21 cellular contexts compared by ENCODE assay signal in the genomic region with DNA sequence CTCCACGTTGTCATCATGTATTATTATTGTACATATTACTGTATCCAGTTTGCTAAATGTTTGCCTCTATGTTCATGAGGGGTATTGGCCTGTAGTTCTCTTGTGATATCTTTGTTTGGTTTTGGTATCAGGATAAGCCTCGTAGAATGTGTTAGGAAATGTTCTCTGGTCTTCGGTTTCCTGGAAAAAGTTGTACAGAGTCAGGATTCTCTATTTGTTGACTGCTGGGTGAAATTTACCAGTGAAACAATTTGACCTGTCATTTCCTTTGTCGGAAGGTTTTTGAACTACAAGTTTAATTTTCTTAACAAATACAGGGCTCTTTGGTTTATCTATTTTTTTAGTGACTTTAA. TPM values are rescaled to one million over a fixed set of nuclear protein-coding genes. Genes with fewer than 3 reads are reported as not detected.
DNase-seq lines count a peak whose midpoint lies in the region; ATAC-seq, FAIRE-seq and TF ChIP-seq lines count a peak whose summit lies in the region.
"Had no signal": no experiment of that assay in that cellular context is flagged by ENCODE, and none has a peak within 500 bp of the region (broad histone marks: within the 10 kb centered on the region; RNA-seq: fewer than 3 reads in every experiment).

No MANE protein-coding gene starts in this region.

- CTCF ChIA-PET in Caco-2 (lab: Charles Lee), result interaction anchor here (0.6 to 0.9 kb wide), 2 partner anchors 21 to 128 kb away, joined by 4 to 7 read pairs; no protein-coding TSS in a partner anchor
- CTCF ChIA-PET in SK-N-SH (lab: Yijun Ruan, JAX), result interaction anchor here (1.0 to 14.1 kb wide), 4 partner anchors 19 to 281 kb away, joined by 3 to 101 read pairs (median 32); no protein-coding TSS in a partner anchor

- no peaks in the 10 kb centered on the region for H3K9me2 ChIP-seq in SK-N-SH

- no peaks in the 10 kb centered on the region for H3F3A ChIP-seq in SK-N-SH (replicated peaks; ENCODE audit: insufficient read depth)

- POLR2A ChIA-PET in Caco-2 (lab: Charles Lee) (no interaction called here), SK-N-SH (lab: Yijun Ruan, JAX) (no interaction called here)

- no peak for TF ChIP-seq RAD21 in SK-N-SH (IDR thresholded peaks at IDR 0.05; ENCODE audit: low read length)

- H3K4me3 ChIP-seq in Caco-2 (ENCODE audit: low read depth, low read length), result no peak overlapping the region
- no peak overlapping the region for H3K4me3 ChIP-seq in kidney (ENCODE audit: low read length in 2 of 2)
- H3K4me3 ChIP-seq in right lobe of liver, result peak overlapping the region in 2 of 3 donors; percentile 28 to 29
- no peak overlapping the region for H3K4me3 ChIP-seq in SK-N-SH (ENCODE audit: low read depth in 2 of 2, low read length in 1 of 2)
- H3K4me3 ChIP-seq in BE2C (ENCODE audit: low read depth, low read length), result no peak overlapping the region
- H3K4me3 ChIP-seq: A549, BLaER1 had no signal

- H3K9me3 ChIP-seq in Caco-2, result no peaks in the 10 kb centered on the region
- H3K9me3 ChIP-seq in kidney (ENCODE audit: control insufficient read depth in 1 of 2, low read length in 2 of 2), result no peaks in the 10 kb centered on the region
- H3K9me3 ChIP-seq in right lobe of liver, result no peaks in the 10 kb centered on the region
- no peaks in the 10 kb centered on the region for H3K9me3 ChIP-seq in SK-N-SH
- H3K9me3 ChIP-seq in BE2C, result no peaks in the 10 kb centered on the region
- H3K9me3 ChIP-seq: A549, BLaER1 had no signal

- no TSS peak for BruUV-seq in Caco-2 (replicated peaks; lab: Mats Ljungman, UMichigan)

- ATAC-seq in right lobe of liver, result peak; percentile 41 to 62 (median 46)
- ATAC-seq in Right ventricle myocardium superior (ENCODE audit: poor library complexity), result no peak
- ATAC-seq: A549, HCT116 had no signal

- H3K27ac ChIP-seq in kidney (ENCODE audit: low read depth in 2 of 2, low read length in 2 of 2) (peak overlapping the region; percentile 8 to 22), right lobe of liver (peak overlapping the region; percentile 78 to 96 (median 83)), SK-N-SH (ENCODE audit: low read depth in 2 of 2, low read length in 1 of 2) (no peak overlapping the region)
- H3K27ac ChIP-seq: 22Rv1, A549, BLaER1 had no signal

- H3K9ac ChIP-seq in kidney (ENCODE audit: low read length in 2 of 2), result no peak overlapping the region
- no peak overlapping the region for H3K9ac ChIP-seq in SK-N-SH
- H3K9ac ChIP-seq: BLaER1 had no signal

- TF ChIP-seq POLR2A in right lobe of liver (IDR thresholded peaks at IDR 0.05), result peak; percentile 50

- no peak for FAIRE-seq in kidney (lab: Jason Lieb, UNC)
- FAIRE-seq: A549 had no signal

- no peaks in the 10 kb centered on the region for H4K20me1 ChIP-seq in SK-N-SH (ENCODE audit: insufficient read depth)
- H4K20me1 ChIP-seq: BLaER1 had no signal

- no peak overlapping the region for H2AFZ ChIP-seq in SK-N-SH (ENCODE audit: low read depth)

- no peak overlapping the region for H3K4me2 ChIP-seq in SK-N-SH
- H3K4me2 ChIP-seq: A549, BLaER1 had no signal

- H3K4me1 Mint-ChIP-seq in Caco-2 (ENCODE audit: low read depth, unreplicated experiment) (peaks cover 38% of the 10 kb centered on the region), nephron progenitor cell (peaks cover 42% of the 10 kb centered on the region)

- H3K9me3 Mint-ChIP-seq in Caco-2 (ENCODE audit: unreplicated experiment), result no peaks in the 10 kb centered on the region
- peaks cover 22% of the 10 kb centered on the region for H3K9me3 Mint-ChIP-seq in nephron progenitor cell
- H3K9me3 Mint-ChIP-seq: CD14-positive monocyte; CD4-positive, alpha-beta memory T cell; HFFc6 had no signal

- H3K4me3 Mint-ChIP-seq in Caco-2 (ENCODE audit: unreplicated experiment) (peak overlapping the region; percentile 35), nephron progenitor cell (no peak overlapping the region)
- H3K4me3 Mint-ChIP-seq: CD14-positive monocyte, HFFc6 had no signal

- 3% methylated on average over 4 of the region's 4 CpGs for WGBS in right lobe of liver (ENCODE audit: insufficient coverage, low coverage, low lambda C conversion rate, missing lambda C conversion rate)
- WGBS in SK-N-SH (ENCODE audit: low lambda C conversion rate), result 45% methylated on average over 4 of the region's 4 CpGs

- TF ChIP-seq EP300 in SK-N-SH (IDR thresholded peaks at IDR 0.05; ENCODE audit: borderline replicate concordance in 1 of 2, low read depth in 1 of 2, low read length in 1 of 2), result no peak

- TF ChIP-seq CTCF in Caco-2 (IDR thresholded peaks at IDR 0.05; ENCODE audit: insufficient read depth in 1 of 2, low read depth in 1 of 2, low read length in 1 of 2, severe bottlenecking in 1 of 2, unreplicated experiment in 1 of 2) (no peak), kidney (IDR thresholded peaks at IDR 0.05; ENCODE audit: borderline replicate concordance, extremely low read depth, insufficient read depth) (no peak), right lobe of liver (IDR thresholded peaks at IDR 0.05) (no peak), nephron progenitor cell (IDR thresholded peaks at IDR 0.05) (no peak), SK-N-SH (IDR thresholded peaks at IDR 0.05) (no peak), BE2C (IDR thresholded peaks at IDR 0.05; ENCODE audit: low read depth, low read length) (no peak)

- H3K27me3 ChIP-seq in Caco-2 (replicated peaks; ENCODE audit: control insufficient read depth, insufficient read depth, low read length) (no peaks in the 10 kb centered on the region), right lobe of liver (no peaks in the 10 kb centered on the region), SK-N-SH (ENCODE audit: insufficient read depth) (no peaks in the 10 kb centered on the region; the same call in 1 of the 2 replicates), BE2C (peaks cover 21% of the 10 kb centered on the region)

- intact Hi-C loops in Caco-2 (cut with micrococcal nuclease; ENCODE audit: unreplicated experiment), result loop anchor here (1.0 kb wide), 1 partner anchor 17 kb away; no protein-coding TSS in a partner anchor
- intact Hi-C loops in kidney (cut with DNase I), result no loop called here
- intact Hi-C loops in right lobe of liver (cut with DNase I), result no loop called here
- intact Hi-C loops in Right ventricle myocardium superior (cut with DNase I), result no loop called here

- H3K27me3 Mint-ChIP-seq in Caco-2 (ENCODE audit: insufficient read depth, unreplicated experiment) (no peaks in the 10 kb centered on the region), nephron progenitor cell (ENCODE audit: low read depth, poor library complexity) (peaks cover 31% of the 10 kb centered on the region)

- H3K4me1 ChIP-seq in Caco-2 (peaks cover 42% of the 10 kb centered on the region), kidney (ENCODE audit: control insufficient read depth in 1 of 2, insufficient read depth in 1 of 2, low read depth in 1 of 2, low read length in 2 of 2) (no peaks in the 10 kb centered on the region), right lobe of liver (peaks cover 0 to 76% (median 8%) of the 10 kb centered on the region in 4 donors), SK-N-SH (ENCODE audit: control insufficient read depth in 1 of 2, insufficient read depth in 2 of 2, low read depth in 1 of 2, low read length in 1 of 2) (no peaks in the 10 kb centered on the region), BE2C (no peaks in the 10 kb centered on the region)
- H3K4me1 ChIP-seq: A549, BLaER1 had no signal

- H3K27ac Mint-ChIP-seq in Caco-2 (ENCODE audit: unreplicated experiment) (no peak overlapping the region), nephron progenitor cell (peak overlapping the region; percentile 60)
- H3K27ac Mint-ChIP-seq: CD14-positive monocyte; CD4-positive, alpha-beta memory T cell; HFFc6 had no signal

- no peaks in the 10 kb centered on the region for H3K79me2 ChIP-seq in SK-N-SH (ENCODE audit: insufficient read depth)

- peak; percentile 14 to 62 for DNase-seq in Caco-2
- DNase-seq in kidney, result no peak
- no peak for DNase-seq in right lobe of liver
- DNase-seq in nephron progenitor cell, result no peak
- DNase-seq in SK-N-SH, result no peak
- DNase-seq in Right ventricle myocardium superior, result no peak
- DNase-seq in NCI-H1417 (lab: John Stamatoyannopoulos, UW), result no peak
- no peak for DNase-seq in BE2C
- DNase-seq: AML-193; Calu3; CD4-positive, alpha-beta memory T cell; DMS79 treated with DMSO at 0.1 percent for 48 hours; GF-D8; GOT3; HFFc6 had no signal

- H3K36me3 Mint-ChIP-seq in Caco-2 (ENCODE audit: insufficient read depth, unreplicated experiment), result no peaks in the 10 kb centered on the region
- peaks cover 5% of the 10 kb centered on the region for H3K36me3 Mint-ChIP-seq in nephron progenitor cell (ENCODE audit: low read depth)
- H3K36me3 Mint-ChIP-seq: CD14-positive monocyte; CD4-positive, alpha-beta memory T cell had no signal

- H3K36me3 ChIP-seq in Caco-2 (ENCODE audit: control insufficient read depth, insufficient read depth, low read length) (no peaks in the 10 kb centered on the region), kidney (ENCODE audit: control insufficient read depth in 1 of 2, insufficient read depth in 2 of 2, low read length in 2 of 2) (no peaks in the 10 kb centered on the region), right lobe of liver (no peaks in the 10 kb centered on the region), SK-N-SH (replicated peaks in 1 of 2; ENCODE audit: control insufficient read depth in 1 of 2, insufficient read depth in 2 of 2, low read length in 1 of 2) (no peaks in the 10 kb centered on the region), BE2C (no peaks in the 10 kb centered on the region)
- H3K36me3 ChIP-seq: BLaER1 had no signal

RNA-seq across cellular contexts. Expression of gene KRTAP5-6, which starts 23.2 kb away (rescaled TPM):
- total RNA-seq in Caco-2 (2022), result not detected in 2 replicates
- not detected for total RNA-seq in kidney
- polyA plus RNA-seq in kidney (ENCODE audit: insufficient read depth, low read depth, low replicate concordance), result not detected
- 1 to 10 TPM in 3 of 6 experiments, under 1 TPM in 2, not detected in 1; 0.79 to 1.5 (median 1.2) TPM for total RNA-seq in right lobe of liver
- not detected in 2 replicates for polyA plus RNA-seq in SK-N-SH (2012; rRNA removed)
- polyA plus RNA-seq in SK-N-SH (2012; cell fraction: cytosol; rRNA removed), result not detected in 2 replicates
- polyA plus RNA-seq in SK-N-SH (2012; cell fraction: nucleus; rRNA removed), result not detected in 2 replicates
- total RNA-seq in Right ventricle myocardium superior, result not detected
- polyA plus RNA-seq in BE2C (2012; ENCODE audit: insufficient read depth, insufficient read length, low read depth), result not detected
- total RNA-seq: Calu3; CD4-positive, alpha-beta memory T cell; H7; HFFc6 had no signal
- polyA plus RNA-seq: A549; CD14-positive monocyte; CD4-positive, alpha-beta memory T cell had no signal

RNA-seq across cellular contexts. Expression of gene KRTAP5-5, which starts 44.2 kb away (rescaled TPM):
- total RNA-seq in Caco-2 (2022) (not detected in 2 replicates), kidney (not detected), right lobe of liver (not detected), Right ventricle myocardium superior (not detected)
- polyA plus RNA-seq in kidney (ENCODE audit: insufficient read depth, low read depth, low replicate concordance) (not detected), SK-N-SH (2012; rRNA removed) (not detected in 2 replicates)
- polyA plus RNA-seq in SK-N-SH (2012; cell fraction: cytosol; rRNA removed), result not detected in 2 replicates
- not detected in 2 replicates for polyA plus RNA-seq in SK-N-SH (2012; cell fraction: nucleus; rRNA removed)
- polyA plus RNA-seq in BE2C (2012; ENCODE audit: insufficient read depth, insufficient read length, low read depth), result not detected
- total RNA-seq: Calu3; CD4-positive, alpha-beta memory T cell; H7; HFFc6 had no signal
- polyA plus RNA-seq: A549; CD14-positive monocyte; CD4-positive, alpha-beta memory T cell had no signal

RNA-seq across cellular contexts. Expression of gene KRTAP5-4, which starts 51.9 kb away (rescaled TPM):
- total RNA-seq in Caco-2 (2022) (not detected in 2 replicates), kidney (not detected), right lobe of liver (not detected), Right ventricle myocardium superior (not detected)
- polyA plus RNA-seq in kidney (ENCODE audit: insufficient read depth, low read depth, low replicate concordance) (not detected), SK-N-SH (2012; rRNA removed) (not detected in 2 replicates)
- not detected in 2 replicates for polyA plus RNA-seq in SK-N-SH (2012; cell fraction: cytosol; rRNA removed)
- polyA plus RNA-seq in SK-N-SH (2012; cell fraction: nucleus; rRNA removed), result not detected in 2 replicates
- not detected for polyA plus RNA-seq in BE2C (2012; ENCODE audit: insufficient read depth, insufficient read length, low read depth)
- total RNA-seq: Calu3; CD4-positive, alpha-beta memory T cell; H7; HFFc6 had no signal
- polyA plus RNA-seq: A549; CD14-positive monocyte; CD4-positive, alpha-beta memory T cell had no signal

Comparison
In these comparisons a context has a peak if more than half of its experiments do, and no peak if none do; other contexts are left out.
1. DNase-seq: peak in Caco-2 (2 of 2); none in kidney (single experiment), right lobe of liver (0 of 3), nephron progenitor cell (single experiment), SK-N-SH (single experiment), Right ventricle myocardium superior (single experiment), NCI-H1417 (0 of 3) and BE2C (single experiment).
2. H3K4me3 ChIP-seq: peak in right lobe of liver (2 of 3); none in Caco-2 (single experiment), kidney (0 of 2), SK-N-SH (0 of 2) and BE2C (single experiment).
3. H3K27ac ChIP-seq: peak in kidney (2 of 2) and right lobe of liver (3 of 3); none in SK-N-SH (0 of 2).